Comparison of ENCODE assay signal across 30 cellular contexts in the genomic region with DNA sequence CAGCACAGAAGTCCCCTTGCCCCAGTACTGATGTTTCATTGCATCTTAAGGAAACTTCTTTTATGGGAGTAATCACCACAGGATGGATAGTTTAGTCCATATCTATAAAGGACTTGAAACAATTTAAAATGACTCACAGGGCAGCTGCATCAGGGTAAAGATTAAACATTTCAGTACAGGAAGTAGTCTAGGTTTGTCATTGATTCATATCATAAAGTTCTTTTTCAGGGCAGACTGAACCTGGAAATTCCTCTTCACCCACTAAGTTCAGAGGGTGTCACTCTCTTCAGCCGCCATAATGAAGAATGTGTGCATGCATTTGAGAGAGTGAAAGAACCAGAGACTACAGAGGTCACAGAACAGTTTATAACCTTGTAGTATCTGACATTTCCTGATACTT.
DNase-seq lines count a peak whose midpoint lies in the region; ATAC-seq and TF ChIP-seq lines count a peak whose summit lies in the region.
"Had no signal": no experiment of that assay in that cellular context is flagged by ENCODE, and none has a peak within 500 bp of the region (broad histone marks: within the 10 kb centered on the region; RNA-seq: fewer than 3 reads in every experiment).

No MANE protein-coding gene starts in this region.

- TF ChIP-seq CTCF in mucosa of descending colon (IDR thresholded peaks at IDR 0.05) (no peak), progenitor cell of endocrine pancreas (IDR thresholded peaks at IDR 0.05; ENCODE audit: unreplicated experiment) (no peak)

- DNase-seq in EH (ENCODE audit: low read depth) (peak; percentile 43), M059J (ENCODE audit: low read depth) (peak; percentile 33), epithelial cell of prostate (ENCODE audit: low read depth, low spot score) (no peak), mucosa of descending colon (peak in 1 of 3 donors; percentile 17), progenitor cell of endocrine pancreas (ENCODE audit: low spot score, unreplicated experiment) (no peak), OCI-M1 (lab: John Stamatoyannopoulos, UW) (no peak), NCI-H524 (lab: John Stamatoyannopoulos, UW) (no peak)
- DNase-seq: activated CD8-positive, alpha-beta T cell treated with anti-CD3 and anti-CD28 coated beads for 36 hours; activated effector memory CD4-positive, alpha-beta T cell treated with Interleukin-2 at 50 U/mL for 16 hours; activated naive CD8-positive, alpha-beta T cell treated with anti-CD3 and anti-CD28 coated beads for 36 hours; aorta; caudate nucleus; cortex of kidney; DND-41; esophagus squamous epithelium; hypothalamus; immature natural killer cell; NCI-H1092; NCI-H1694 treated with DMSO at 0.1 percent for 48 hours; NCI-H2171 treated with DMSO at 0.1 percent for 48 hours; NCI-H510A treated with DMSO at 0.1 percent for 48 hours; ovary; SJCRH30; spleen; T-helper 1 cell had no signal

- H3K27ac ChIP-seq in epithelial cell of prostate, result peak overlapping the region; percentile 42
- H3K27ac ChIP-seq: BLaER1 treated with 17β-estradiol and CSF1 and Interleukin-3, amounts not matched to agents 10 nM and 100 nM; ovary; right atrium auricular region; SJCRH30; spleen; tibial nerve had no signal

- H3K4me1 Mint-ChIP-seq in progenitor cell of endocrine pancreas (ENCODE audit: low read depth), result peaks cover 5% of the 10 kb centered on the region
- H3K4me1 Mint-ChIP-seq: activated naive CD8-positive, alpha-beta T cell treated with anti-CD3 and anti-CD28 coated beads for 36 hours; immature natural killer cell had no signal

- H3K9me3 Mint-ChIP-seq in progenitor cell of endocrine pancreas (ENCODE audit: low read depth), result peaks cover 6% of the 10 kb centered on the region
- H3K9me3 Mint-ChIP-seq: activated CD8-positive, alpha-beta T cell treated with anti-CD3 and anti-CD28 coated beads for 36 hours had no signal

- peaks cover 4% of the 10 kb centered on the region for H3K4me1 ChIP-seq in mucosa of descending colon (ENCODE audit: low read depth)
- H3K4me1 ChIP-seq: right atrium auricular region, SJCRH30, tibial nerve had no signal

- H3K9me3 ChIP-seq in mucosa of descending colon, result no peaks in the 10 kb centered on the region
- H3K9me3 ChIP-seq: BLaER1 treated with 17β-estradiol and CSF1 and Interleukin-3, amounts not matched to agents 10 nM and 100 nM; esophagus squamous epithelium; ovary; right atrium auricular region; SJCRH30; spleen; tibial nerve had no signal

- intact Hi-C loops in mucosa of descending colon (cut with DNase I, micrococcal nuclease), result no loop called here

- no peak overlapping the region for H3K4me3 Mint-ChIP-seq in progenitor cell of endocrine pancreas (ENCODE audit: low read depth)
- H3K4me3 Mint-ChIP-seq: activated CD8-positive, alpha-beta T cell treated with anti-CD3 and anti-CD28 coated beads for 36 hours; activated naive CD8-positive, alpha-beta T cell treated with anti-CD3 and anti-CD28 coated beads for 36 hours; immature natural killer cell; natural killer cell treated with Interleukin-12 subunit alpha and Interleukin-12 subunit beta and Interleukin-15 and Interleukin-18, amount 100 ng/mL, for 72 hours had no signal

- no peak overlapping the region for H3K4me3 ChIP-seq in mucosa of descending colon
- H3K4me3 ChIP-seq: BLaER1 treated with 17β-estradiol and CSF1 and Interleukin-3, amounts not matched to agents 10 nM and 100 nM; esophagus squamous epithelium; ovary; right atrium auricular region; SJCRH30; spleen; tibial nerve had no signal

- H3K27ac Mint-ChIP-seq in progenitor cell of endocrine pancreas, result no peak overlapping the region
- H3K27ac Mint-ChIP-seq: activated CD8-positive, alpha-beta T cell treated with anti-CD3 and anti-CD28 coated beads for 36 hours; activated naive CD8-positive, alpha-beta T cell treated with anti-CD3 and anti-CD28 coated beads for 36 hours; immature natural killer cell; natural killer cell treated with Interleukin-12 subunit alpha and Interleukin-12 subunit beta and Interleukin-15 and Interleukin-18, amount 100 ng/mL, for 72 hours had no signal

- peak; percentile 94 for ATAC-seq in mucosa of descending colon
- ATAC-seq: activated CD4-positive, CD25-positive, alpha-beta regulatory T cell treated with anti-CD3 and anti-CD28 coated beads, Interleukin-2, amount 50 U/mL, for 24 hours; activated CD8-positive, alpha-beta T cell treated with anti-CD3 and anti-CD28 coated beads for 36 hours; natural killer cell treated with Interleukin-12 subunit alpha and Interleukin-12 subunit beta and Interleukin-15 and Interleukin-18, amount 100 ng/mL, for 72 hours had no signal

- no peaks in the 10 kb centered on the region for H3K36me3 ChIP-seq in mucosa of descending colon (ENCODE audit: low read depth)
- H3K36me3 ChIP-seq: BLaER1 treated with 17β-estradiol and CSF1 and Interleukin-3, amounts not matched to agents 10 nM and 100 nM; esophagus squamous epithelium; ovary; right atrium auricular region; SJCRH30; spleen; tibial nerve had no signal

- H3K27me3 Mint-ChIP-seq in progenitor cell of endocrine pancreas, result peaks cover 3% of the 10 kb centered on the region
- H3K27me3 Mint-ChIP-seq: activated CD8-positive, alpha-beta T cell treated with anti-CD3 and anti-CD28 coated beads for 36 hours; activated naive CD8-positive, alpha-beta T cell treated with anti-CD3 and anti-CD28 coated beads for 36 hours had no signal

- H3K36me3 Mint-ChIP-seq in progenitor cell of endocrine pancreas (ENCODE audit: insufficient read depth), result no peaks in the 10 kb centered on the region
- H3K36me3 Mint-ChIP-seq: activated naive CD8-positive, alpha-beta T cell treated with anti-CD3 and anti-CD28 coated beads for 36 hours; immature natural killer cell; natural killer cell treated with Interleukin-12 subunit alpha and Interleukin-12 subunit beta and Interleukin-15 and Interleukin-18, amount 100 ng/mL, for 72 hours had no signal

Comparison
In these comparisons a context has a peak if more than half of its experiments do, and no peak if none do; other contexts are left out.
1. DNase-seq: peak in EH (single experiment) and M059J (single experiment); none in epithelial cell of prostate (single experiment), progenitor cell of endocrine pancreas (single experiment), OCI-M1 (single experiment) and NCI-H524 (0 of 2).